ENCODE assay signal across 10 cellular contexts in genomic region chr3:123750659-123751420, GRCh38.
A peak's percentile ranks its signal among the peaks of the same experiment; 100 is the strongest.
DNase-seq lines count a peak whose midpoint lies in the region; ATAC-seq and TF ChIP-seq lines count a peak whose summit lies in the region.
"Had no signal": no experiment of that assay in that cellular context is flagged by ENCODE, and none has a peak within 500 bp of the region (broad histone marks: within the 10 kb centered on the region; RNA-seq: fewer than 3 reads in every experiment).

No MANE protein-coding gene starts in this region.

- H2BK15ac ChIP-seq in IMR-90 (ENCODE audit: low read depth, low read length), result peak overlapping the region; percentile 91

- H4K91ac ChIP-seq in IMR-90 (ENCODE audit: insufficient read depth, low read depth, low read length), result peak overlapping the region; percentile 100

- H3K56ac ChIP-seq in IMR-90 (ENCODE audit: extremely low read depth, insufficient read depth, low read length), result peak overlapping the region; percentile 99

- CTCF ChIA-PET in IMR-90 (lab: Yijun Ruan, JAX), result interaction anchor here (1.4 kb wide), 1 partner anchor 40 kb away, joined by 4 read pairs; no protein-coding TSS in a partner anchor

- peaks cover 35 to 78% of the 10 kb centered on the region in 2 experiments for H3K79me1 ChIP-seq in IMR-90 (ENCODE audit: low read depth in 1 of 2, low read length in 2 of 2)

- in situ Hi-C loops in ACHN (cut with HindIII; ENCODE audit: low pct_ligation_motif_present, low pct_unique_long_range_greater_than_20kb, low sequenced_read_pairs), result no loop called here
- in situ Hi-C loops in IMR-90 (cut with MboI; ENCODE audit: low sequenced_read_pairs), result no loop called here

- no peaks in the 10 kb centered on the region for H4K20me1 ChIP-seq in IMR-90 (ENCODE audit: insufficient read depth, low read length)

- intact Hi-C loops in IMR-90 (cut with micrococcal nuclease), result loop anchor here (1.0 to 2.0 kb wide), 2 partner anchors 7 to 32 kb away; no protein-coding TSS in a partner anchor
- intact Hi-C loops in right lobe of liver (cut with DNase I), result no loop called here

- H3K27me3 ChIP-seq in IMR-90 (ENCODE audit: control insufficient read depth, insufficient read depth, low read length) (no peaks in the 10 kb centered on the region), right lobe of liver (no peaks in the 10 kb centered on the region)

- peaks cover 6% of the 10 kb centered on the region for H3K9me3 ChIP-seq in IMR-90 (ENCODE audit: control insufficient read depth, insufficient read depth, low read length)
- no peaks in the 10 kb centered on the region for H3K9me3 ChIP-seq in right lobe of liver

- H2AFZ ChIP-seq in IMR-90 (replicated peaks; ENCODE audit: low read length, poor library complexity), result peak overlapping the region; percentile 19

- no peak overlapping the region; the same call in none of the 2 replicates for H3K4me2 ChIP-seq in IMR-90 (ENCODE audit: low read depth, low read length)

- H2BK20ac ChIP-seq in IMR-90 (ENCODE audit: low read depth, low read length), result peak overlapping the region; percentile 100

- TF ChIP-seq CTCF in IMR-90 (conservative IDR thresholded peaks at IDR 0.05; ENCODE audit: low read depth, low read length) (no peak), right lobe of liver (IDR thresholded peaks at IDR 0.05) (no peak)

- H3K4me1 ChIP-seq in IMR-90 (ENCODE audit: control insufficient read depth, insufficient read depth, low read length) (peaks cover 39% of the 10 kb centered on the region), right lobe of liver (peaks cover 0 to 66% (median 28%) of the 10 kb centered on the region in 4 donors)

- dilution Hi-C loops in IMR-90 (cut with HindIII; ENCODE audit: low sequenced_read_pairs, unreplicated experiment), result no loop called here

- H3K36me3 ChIP-seq in IMR-90 (ENCODE audit: control insufficient read depth, insufficient read depth, low read length) (peaks cover 41% of the 10 kb centered on the region), right lobe of liver (peaks cover 0 to 3% (median 0%) of the 10 kb centered on the region in 4 donors)

- peak overlapping the region; percentile 90 for H2AK9ac ChIP-seq in IMR-90 (replicated peaks; ENCODE audit: low read depth, low read length, poor library complexity)

- H2BK5ac ChIP-seq in IMR-90 (ENCODE audit: low read depth, low read length, poor library complexity, severe bottlenecking), result peak overlapping the region; percentile 99

- peak overlapping the region; percentile 100 for H2AK5ac ChIP-seq in IMR-90 (ENCODE audit: low read depth, low read length)

- POLR2A ChIA-PET in IMR-90 (lab: Charles Lee; ENCODE audit: unreplicated experiment), result interaction anchor here (1.6 kb wide), 1 partner anchor 10 kb away, joined by 9 read pairs; no protein-coding TSS in a partner anchor

- H3K27ac ChIP-seq in IMR-90 (ENCODE audit: insufficient read depth, low read length) (peak overlapping the region; percentile 97), right lobe of liver (peak overlapping the region; percentile 60 to 82 (median 75))
- H3K27ac ChIP-seq: VCaP had no signal

- peak overlapping the region; percentile 98 for H3K18ac ChIP-seq in IMR-90 (ENCODE audit: low read depth, low read length)

- H3K4ac ChIP-seq in IMR-90 (ENCODE audit: low read depth, low read length), result peak overlapping the region; percentile 100

- H3K4me3 ChIP-seq in IMR-90 (ENCODE audit: insufficient read depth, low read depth, low read length) (no peak overlapping the region), right lobe of liver (no peak overlapping the region)

- H3K23ac ChIP-seq in IMR-90 (ENCODE audit: low read depth, low read length), result peak overlapping the region; percentile 100

- H3K14ac ChIP-seq in IMR-90 (replicated peaks; ENCODE audit: low read depth, low read length), result peak overlapping the region; percentile 99

- no CpG with 5 or more reads among the region's 3 CpGs for WGBS in IMR-90 (ENCODE audit: extremely low coverage in 2 of 2, insufficient read length in 1 of 2), 2 experiments
- 52% methylated on average over 3 of the region's 3 CpGs for WGBS in right lobe of liver (ENCODE audit: insufficient coverage, low coverage, low lambda C conversion rate, missing lambda C conversion rate)

- peak overlapping the region; percentile 65 for H3K9ac ChIP-seq in IMR-90 (ENCODE audit: low read depth, low read length)

- H4K8ac ChIP-seq in IMR-90 (ENCODE audit: low read depth in 2 of 2, low read length in 2 of 2), result peak overlapping the region; percentile 88 to 100

- BruUV-seq in IMR-90 (replicated peaks; lab: Mats Ljungman, UMichigan), result no TSS peak

- peak overlapping the region; percentile 100 for H2BK120ac ChIP-seq in IMR-90 (ENCODE audit: low read depth, low read length)

- H4K5ac ChIP-seq in IMR-90 (ENCODE audit: low read depth, low read length), result peak overlapping the region; percentile 98

- peaks cover 36% of the 10 kb centered on the region for H3K9me1 ChIP-seq in IMR-90 (ENCODE audit: insufficient read depth, low read length)

- TF ChIP-seq POLR2A in IMR-90 (IDR thresholded peaks at IDR 0.05; ENCODE audit: low read depth, low read length) (no peak), right lobe of liver (IDR thresholded peaks at IDR 0.05) (peak; percentile 29)

- ATAC-seq in IMR-90 (ENCODE audit: low read depth), result peak; percentile 75
- ATAC-seq in right lobe of liver, result peak; percentile 63 to 76 (median 70)
- no peak for ATAC-seq in GM18907 (IDR thresholded peaks at IDR 0.05; ENCODE audit: unreplicated experiment)
- no peak for ATAC-seq in HG02623 (IDR thresholded peaks at IDR 0.05; ENCODE audit: unreplicated experiment)
- ATAC-seq: CD8-positive, alpha-beta T cell had no signal

- TF ChIP-seq RAD21 in IMR-90 (IDR thresholded peaks at IDR 0.05; ENCODE audit: low read length), result 0 out of 2 replicates have a peak, but pooled peaks have one; percentile 10

- peak; percentile 97 for DNase-seq in ACHN
- peak; percentile 95 for DNase-seq in IMR-90
- peak; percentile 83 for DNase-seq in dedifferentiated amniotic fluid mesenchymal stem cell (ENCODE audit: extremely low spot score)
- DNase-seq in right lobe of liver, result peak; percentile 62 to 82 (median 75)
- no peak for DNase-seq in activated naive CD4-positive, alpha-beta T cell treated with Interleukin-2 at 50 U/mL for 16 hours
- no peak for DNase-seq in NOMO-1 treated with dmso at 0.1 percent for 144 hours (lab: John Stamatoyannopoulos, UW; ENCODE audit: unreplicated experiment)
- DNase-seq: CD8-positive, alpha-beta T cell had no signal

TF ChIP-seq in IMR-90, 13 proteins besides CTCF, POLR2A, EP300 and RAD21:
- TF ChIP-seq ELK1 (IDR thresholded peaks at IDR 0.05; ENCODE audit: borderline replicate concordance, low read depth, low read length) (no peak), MAFK (IDR thresholded peaks at IDR 0.05; ENCODE audit: low read depth, low read length) (no peak), SMC3 (IDR thresholded peaks at IDR 0.05; ENCODE audit: low read depth, low read length) (0 out of 2 replicates have a peak, but pooled peaks have one; percentile 2), BHLHE40 (IDR thresholded peaks at IDR 0.05; ENCODE audit: low read depth, low read length) (peak; percentile 48; the same call in 1 of the 2 replicates), CEBPB (IDR thresholded peaks at IDR 0.05; ENCODE audit: low read depth, low read length) (no peak), RCOR1 (IDR thresholded peaks at IDR 0.05; ENCODE audit: insufficient replicate concordance, low read length) (peak; percentile 82), NFE2L2 (IDR thresholded peaks at IDR 0.05; ENCODE audit: low read depth, low read length) (peak; percentile 4; the same call in 1 of the 2 replicates), RFX5 (IDR thresholded peaks at IDR 0.05; ENCODE audit: low read depth, low read length) (no peak), MAZ (IDR thresholded peaks at IDR 0.05; ENCODE audit: borderline replicate concordance, low read depth, low read length) (peak; percentile 22; the same call in 1 of the 2 replicates), FOS (IDR thresholded peaks at IDR 0.05; ENCODE audit: low read depth, low read length) (peak; percentile 84; the same call in 1 of the 2 replicates), MXI1 (IDR thresholded peaks at IDR 0.05; ENCODE audit: borderline replicate concordance, low read depth, low read length) (no peak), CHD1 (IDR thresholded peaks at IDR 0.05; ENCODE audit: low read depth, low read length) (no peak), USF2 (IDR thresholded peaks at IDR 0.05; ENCODE audit: low read depth, low read length) (no peak)
TF ChIP-seq in IMR-90: peak in this region for 6.

Comparison
In these comparisons a context has a peak if more than half of its experiments do, and no peak if none do; other contexts are left out.
1. DNase-seq: peak in ACHN (single experiment), IMR-90 (single experiment), dedifferentiated amniotic fluid mesenchymal stem cell (single experiment) and right lobe of liver (3 of 3); none in activated naive CD4-positive, alpha-beta T cell treated with Interleukin-2 at 50 U/mL for 16 hours (single experiment) and NOMO-1 treated with dmso at 0.1 percent for 144 hours (single experiment).
2. ATAC-seq: peak in IMR-90 (single experiment) and right lobe of liver (4 of 4); none in GM18907 (single experiment) and HG02623 (single experiment).